ENCODE assay signal across 22 cellular contexts in genomic region chr11:118898400-118899295, GRCh38. TPM values are rescaled to one million over a fixed set of nuclear protein-coding genes. Genes with fewer than 3 reads are reported as not detected.
DNase-seq lines count a peak whose midpoint lies in the region; ATAC-seq, FAIRE-seq and TF ChIP-seq lines count a peak whose summit lies in the region.
"Had no signal": no experiment of that assay in that cellular context is flagged by ENCODE, and none has a peak within 500 bp of the region (broad histone marks: within the 10 kb centered on the region; RNA-seq: fewer than 3 reads in every experiment).

No MANE protein-coding gene starts in this region.

- H3K4me2 ChIP-seq in endothelial cell of umbilical vein (ENCODE audit: insufficient read depth, low read length) (no peak overlapping the region), PC-9 (no peak overlapping the region)

- no peak overlapping the region for H3K9ac ChIP-seq in endothelial cell of umbilical vein (replicated peaks; ENCODE audit: extremely low read depth, insufficient read depth, low read length)

- no peak overlapping the region for H3K27ac Mint-ChIP-seq in CD4-positive, CD25-positive, alpha-beta regulatory T cell
- peak overlapping the region; percentile 71 to 94 (median 92) for H3K27ac Mint-ChIP-seq in IgD-negative memory B cell
- peak overlapping the region; percentile 44 for H3K27ac Mint-ChIP-seq in osteocyte (ENCODE audit: unreplicated experiment)

- no peaks in the 10 kb centered on the region for H3K9me3 ChIP-seq in CD4-positive, CD25-positive, alpha-beta regulatory T cell (ENCODE audit: control insufficient read depth in 2 of 2, low read length in 2 of 2)
- H3K9me3 ChIP-seq in endothelial cell of umbilical vein (replicated peaks; ENCODE audit: control insufficient read depth, insufficient read depth, low read length) (no peaks in the 10 kb centered on the region), PC-9 (ENCODE audit: insufficient read depth, low read depth) (no peaks in the 10 kb centered on the region)

- TF ChIP-seq POLR2A in endothelial cell of umbilical vein (IDR thresholded peaks at IDR 0.05; ENCODE audit: low read depth, low read length): no peak

- no peaks in the 10 kb centered on the region for H3K9me1 ChIP-seq in endothelial cell of umbilical vein (replicated peaks; ENCODE audit: control insufficient read depth, extremely low read depth, insufficient read depth, low read length)

- H3K9me3 Mint-ChIP-seq in CD4-positive, CD25-positive, alpha-beta regulatory T cell: peaks cover 0 to 1% (median 0%) of the 10 kb centered on the region in 7 donors
- H3K9me3 Mint-ChIP-seq in IgD-negative memory B cell (no peaks in the 10 kb centered on the region), osteocyte (ENCODE audit: unreplicated experiment) (no peaks in the 10 kb centered on the region)
- H3K9me3 Mint-ChIP-seq: neural crest cell had no signal

- no peaks in the 10 kb centered on the region for H3K27me3 Mint-ChIP-seq in CD4-positive, CD25-positive, alpha-beta regulatory T cell
- H3K27me3 Mint-ChIP-seq in IgD-negative memory B cell (no peaks in the 10 kb centered on the region), osteocyte (ENCODE audit: unreplicated experiment) (no peaks in the 10 kb centered on the region)

- H3K4me3 Mint-ChIP-seq in CD4-positive, CD25-positive, alpha-beta regulatory T cell: no peak overlapping the region
- H3K4me3 Mint-ChIP-seq in IgD-negative memory B cell (peak overlapping the region in 1 of 4 donors; percentile 8), osteocyte (ENCODE audit: unreplicated experiment) (no peak overlapping the region)
- H3K4me3 Mint-ChIP-seq: neural crest cell had no signal

- H3K36me3 ChIP-seq in CD4-positive, CD25-positive, alpha-beta regulatory T cell (ENCODE audit: control insufficient read depth, insufficient read depth, low read length): peaks cover 44% of the 10 kb centered on the region
- H3K36me3 ChIP-seq in endothelial cell of umbilical vein (ENCODE audit: control insufficient read depth in 2 of 2, extremely low read depth in 1 of 2, insufficient read depth in 2 of 2, low read length in 2 of 2) (peaks cover 2 to 25% of the 10 kb centered on the region in 2 experiments), PC-9 (ENCODE audit: low read depth) (peaks cover 41% of the 10 kb centered on the region)

- CTCF ChIA-PET in endothelial cell of umbilical vein (lab: Charles Lee) (no interaction called here), PC-9 (lab: Charles Lee) (no interaction called here)

- ATAC-seq in CD4-positive, CD25-positive, alpha-beta regulatory T cell (ENCODE audit: low read depth in 2 of 2): no peak
- ATAC-seq in GM19397 (IDR thresholded peaks at IDR 0.05; ENCODE audit: unreplicated experiment): no peak

- peaks cover 41% of the 10 kb centered on the region for H3K4me1 ChIP-seq in CD4-positive, CD25-positive, alpha-beta regulatory T cell (ENCODE audit: control insufficient read depth, insufficient read depth, low read length, poor library complexity, severe bottlenecking)
- H3K4me1 ChIP-seq in endothelial cell of umbilical vein (ENCODE audit: control insufficient read depth, extremely low read depth, insufficient read depth, low read length) (no peaks in the 10 kb centered on the region), PC-9 (replicated peaks; ENCODE audit: insufficient read depth) (no peaks in the 10 kb centered on the region)

- peaks cover 19% of the 10 kb centered on the region for H3K36me3 Mint-ChIP-seq in CD4-positive, CD25-positive, alpha-beta regulatory T cell
- H3K36me3 Mint-ChIP-seq in IgD-negative memory B cell (no peaks in the 10 kb centered on the region), osteocyte (ENCODE audit: unreplicated experiment) (peaks cover 32% of the 10 kb centered on the region)

- BruUV-seq in endothelial cell of umbilical vein (replicated peaks; lab: Mats Ljungman, UMichigan) (TSS peak; percentile 4), PC-9 (replicated peaks; lab: Mats Ljungman, UMichigan) (no TSS peak)

- TF ChIP-seq CTCF in endothelial cell of umbilical vein (IDR thresholded peaks at IDR 0.05; ENCODE audit: extremely low read depth in 1 of 2, insufficient read depth in 1 of 2, low read depth in 1 of 2, low read length in 2 of 2) (no peak), osteocyte (IDR thresholded peaks at IDR 0.05) (no peak), PC-9 (conservative IDR thresholded peaks at IDR 0.05) (no peak)

- no peaks in the 10 kb centered on the region for H3K27me3 ChIP-seq in CD4-positive, CD25-positive, alpha-beta regulatory T cell (ENCODE audit: control insufficient read depth, insufficient read depth, low read length)
- no peaks in the 10 kb centered on the region for H3K27me3 ChIP-seq in endothelial cell of umbilical vein (ENCODE audit: control insufficient read depth in 2 of 2, insufficient read depth in 2 of 2, low read length in 2 of 2)
- H3K27me3 ChIP-seq in PC-9 (ENCODE audit: insufficient read depth, low read depth): no peaks in the 10 kb centered on the region
- H3K27me3 ChIP-seq: cardiac muscle cell had no signal

- H3K79me2 ChIP-seq in endothelial cell of umbilical vein (ENCODE audit: control insufficient read depth, insufficient read depth, low read length) (no peaks in the 10 kb centered on the region), PC-9 (ENCODE audit: low read depth) (peaks cover 14% of the 10 kb centered on the region)

- FAIRE-seq in endothelial cell of umbilical vein (lab: Jason Lieb, UNC): no peak
- FAIRE-seq: G401.6, urothelium cell line had no signal

- POLR2A ChIA-PET in endothelial cell of umbilical vein (lab: Charles Lee) (no interaction called here), PC-9 (lab: Charles Lee; ENCODE audit: unreplicated experiment) (no interaction called here)

- no peaks in the 10 kb centered on the region for H4K20me1 ChIP-seq in endothelial cell of umbilical vein (replicated peaks; ENCODE audit: control insufficient read depth, extremely low read depth, insufficient read depth, low read length)
- peaks cover 52% of the 10 kb centered on the region for H4K20me1 ChIP-seq in PC-9 (ENCODE audit: insufficient read depth)

- no peaks in the 10 kb centered on the region for H3K9me2 ChIP-seq in PC-9 (ENCODE audit: insufficient read depth)

- H3K27ac ChIP-seq in CD4-positive, CD25-positive, alpha-beta regulatory T cell (ENCODE audit: insufficient read depth, low read length, poor library complexity, severe bottlenecking): peak overlapping the region; percentile 23
- no peak overlapping the region for H3K27ac ChIP-seq in endothelial cell of umbilical vein (ENCODE audit: insufficient read depth, low read depth, low read length)
- no peak overlapping the region for H3K27ac ChIP-seq in PC-9
- H3K27ac ChIP-seq: cardiac muscle cell had no signal

- no peak overlapping the region for H2AFZ ChIP-seq in endothelial cell of umbilical vein (ENCODE audit: low read depth, low read length)
- no peak overlapping the region for H2AFZ ChIP-seq in PC-9

- no peak for DNase-seq in CD4-positive, CD25-positive, alpha-beta regulatory T cell
- no peak for DNase-seq in endothelial cell of umbilical vein (ENCODE audit: low read depth, low spot score)
- DNase-seq in osteocyte (ENCODE audit: extremely low spot score, unreplicated experiment): no peak
- DNase-seq in PC-9: no peak
- no peak for DNase-seq in glomerular visceral epithelial cell (ENCODE audit: extremely low spot score)
- DNase-seq in Kasumi-1 (lab: John Stamatoyannopoulos, UW): no peak
- DNase-seq: activated CD4-positive, alpha-beta T cell treated with anti-CD3 and anti-CD28 coated beads, Interleukin-2, amount 50 U/mL, for 48 hours; activated T-cell treated with anti-CD3 and anti-CD28 coated beads, Interleukin-2, amount 50 U/mL, for 1 hour; effector CD8-positive, alpha-beta T cell; glutamatergic neuron; mammary epithelial cell; NCI-H1105; NCI-H510A; Right ventricle myocardium superior; stimulated activated CD4-positive, alpha-beta T cell treated with anti-CD3 and anti-CD28 coated beads, Interleukin-12 subunit alpha, Interleukin-12 subunit beta, amount 100 ng/mL, for 4 hours had no signal

- H3K4me3 ChIP-seq in CD4-positive, CD25-positive, alpha-beta regulatory T cell (ENCODE audit: low read depth, low read length): no peak overlapping the region
- no peak overlapping the region for H3K4me3 ChIP-seq in endothelial cell of umbilical vein (replicated peaks in 1 of 3; ENCODE audit: insufficient read depth in 1 of 3, low read depth in 1 of 3, low read length in 3 of 3)
- H3K4me3 ChIP-seq in PC-9: no peak overlapping the region
- H3K4me3 ChIP-seq: cardiac muscle cell had no signal

- dilution Hi-C loops in endothelial cell of umbilical vein (cut with MboI; ENCODE audit: extremely low pct_ligation_motif_present, low sequenced_read_pairs): no loop called here

- H3K4me1 Mint-ChIP-seq in CD4-positive, CD25-positive, alpha-beta regulatory T cell: peaks cover 17 to 63% (median 29%) of the 10 kb centered on the region in 4 donors
- H3K4me1 Mint-ChIP-seq in IgD-negative memory B cell (peaks cover 36 to 41% (median 37%) of the 10 kb centered on the region in 3 donors), osteocyte (ENCODE audit: unreplicated experiment) (peaks cover 13% of the 10 kb centered on the region)

- intact Hi-C loops in endothelial cell of umbilical vein (cut with micrococcal nuclease): no loop called here
- intact Hi-C loops in PC-9 (cut with micrococcal nuclease; ENCODE audit: unreplicated experiment): no loop called here

- peaks cover 47% of the 10 kb centered on the region; the same call in 1 of the 2 replicates for H3F3A ChIP-seq in PC-9 (ENCODE audit: insufficient read depth, low read depth)

RNA-seq across cellular contexts. Expression of gene CXCR5, which starts 15.0 kb away (rescaled TPM):
- 4.8 TPM for total RNA-seq in CD4-positive, CD25-positive, alpha-beta regulatory T cell
- 10 to 100 TPM in 1 of 4 donors, 1 to 10 TPM in 3; 3.3 to 10.7 (median 6.0) TPM for polyA plus RNA-seq in CD4-positive, CD25-positive, alpha-beta regulatory T cell
- polyA plus RNA-seq in IgD-negative memory B cell (93.4 TPM), endothelial cell of umbilical vein (not detected in 2 replicates)
- total RNA-seq in endothelial cell of umbilical vein (not detected in 2 replicates), osteocyte (not detected in 2 replicates), PC-9 (2021) (not detected in 2 replicates)
- not detected in 2 replicates for polyA plus RNA-seq in endothelial cell of umbilical vein (2011; cell fraction: cytosol; rRNA removed)
- not detected in 2 replicates for polyA plus RNA-seq in endothelial cell of umbilical vein (2011; cell fraction: nucleus; rRNA removed)
- polyA plus RNA-seq in endothelial cell of umbilical vein (2012): not detected in 2 replicates
- polyA minus RNA-seq in endothelial cell of umbilical vein: not detected in 2 replicates
- polyA minus RNA-seq in endothelial cell of umbilical vein (2011; cell fraction: cytosol; rRNA and poly(A)+ RNA removed): not detected
- polyA minus RNA-seq in endothelial cell of umbilical vein (2011; cell fraction: nucleus; rRNA and poly(A)+ RNA removed): not detected in 2 replicates
- total RNA-seq: cardiac muscle cell, LHCN-M2, mammary epithelial cell, neural crest cell, Right ventricle myocardium superior had no signal
- polyA plus RNA-seq: cardiac muscle cell, mammary epithelial cell had no signal

RNA-seq across cellular contexts. Expression of gene BCL9L, which starts 27.1 kb away (rescaled TPM):
- total RNA-seq in CD4-positive, CD25-positive, alpha-beta regulatory T cell: 229 TPM
- 1 to 10 TPM; 2.1 to 4.1 (median 3.1) TPM for polyA plus RNA-seq in CD4-positive, CD25-positive, alpha-beta regulatory T cell
- polyA plus RNA-seq in IgD-negative memory B cell: 2.8 TPM
- total RNA-seq in endothelial cell of umbilical vein: 44.7 and 48.8 TPM in 2 replicates
- 7.3 and 10.2 TPM in 2 replicates for polyA plus RNA-seq in endothelial cell of umbilical vein
- 6.5 and 8.0 TPM in 2 replicates for polyA plus RNA-seq in endothelial cell of umbilical vein (2011; cell fraction: cytosol; rRNA removed)
- polyA plus RNA-seq in endothelial cell of umbilical vein (2011; cell fraction: nucleus; rRNA removed): 10.3 and 10.7 TPM in 2 replicates
- polyA plus RNA-seq in endothelial cell of umbilical vein (2012): 34.2 and 37.1 TPM in 2 replicates
- polyA minus RNA-seq in endothelial cell of umbilical vein: 6.4 and 6.9 TPM in 2 replicates
- 24.1 TPM for polyA minus RNA-seq in endothelial cell of umbilical vein (2011; cell fraction: cytosol; rRNA and poly(A)+ RNA removed)
- 6.1 and 20.0 TPM in 2 replicates for polyA minus RNA-seq in endothelial cell of umbilical vein (2011; cell fraction: nucleus; rRNA and poly(A)+ RNA removed)
- 115 and 122 TPM in 2 replicates for total RNA-seq in osteocyte
- total RNA-seq in PC-9 (2021): 75.9 and 108 TPM in 2 replicates

RNA-seq across cellular contexts. Expression of gene UPK2, which starts 57.5 kb away (rescaled TPM):
- total RNA-seq in CD4-positive, CD25-positive, alpha-beta regulatory T cell: not detected
- under 1 TPM; 0.19 to 0.42 (median 0.23) TPM for polyA plus RNA-seq in CD4-positive, CD25-positive, alpha-beta regulatory T cell
- polyA plus RNA-seq in IgD-negative memory B cell (not detected), endothelial cell of umbilical vein (0.11 and 0.13 TPM in 2 replicates)
- total RNA-seq in endothelial cell of umbilical vein (not detected in 2 replicates), osteocyte (0.42 and 0.86 TPM in 2 replicates), PC-9 (2021) (17.1 and 23.2 TPM in 2 replicates)
- polyA plus RNA-seq in endothelial cell of umbilical vein (2011; cell fraction: cytosol; rRNA removed): 0.07 TPM in 1 of 2 replicates, not detected in the other
- not detected in 2 replicates for polyA plus RNA-seq in endothelial cell of umbilical vein (2011; cell fraction: nucleus; rRNA removed)
- polyA plus RNA-seq in endothelial cell of umbilical vein (2012): not detected in 2 replicates
- not detected in 2 replicates for polyA minus RNA-seq in endothelial cell of umbilical vein
- polyA minus RNA-seq in endothelial cell of umbilical vein (2011; cell fraction: cytosol; rRNA and poly(A)+ RNA removed): not detected
- not detected in 2 replicates for polyA minus RNA-seq in endothelial cell of umbilical vein (2011; cell fraction: nucleus; rRNA and poly(A)+ RNA removed)
- total RNA-seq: LHCN-M2, neural crest cell, Right ventricle myocardium superior had no signal

Comparison
In these comparisons a context has a peak if more than half of its experiments do, and no peak if none do; other contexts are left out.
1. H3K27ac Mint-ChIP-seq: peak in IgD-negative memory B cell (3 of 3) and osteocyte (single experiment); none in CD4-positive, CD25-positive, alpha-beta regulatory T cell (0 of 3).